Comparison of ENCODE assay signal across 19 cellular contexts in genomic region chr6:152244998-152245630, GRCh38.
DNase-seq lines count a peak whose midpoint lies in the region; ATAC-seq, FAIRE-seq and TF ChIP-seq lines count a peak whose summit lies in the region.
"Had no signal": no experiment of that assay in that cellular context is flagged by ENCODE, and none has a peak within 500 bp of the region (broad histone marks: within the 10 kb centered on the region; RNA-seq: fewer than 3 reads in every experiment).

No MANE protein-coding gene starts in this region.

- no peak overlapping the region for H3K27ac ChIP-seq in smooth muscle cell (ENCODE audit: low read depth)

- no peak overlapping the region for H3K9ac ChIP-seq in smooth muscle cell (ENCODE audit: low read depth)

- peaks cover 13% of the 10 kb centered on the region for H3K4me1 ChIP-seq in smooth muscle cell (ENCODE audit: low read depth)

- H3K27me3 Mint-ChIP-seq in stimulated activated memory B cell treated with anti-CD40 and anti-IgM and Interleukin-4, amounts not matched to agents 10 μg/mL and 1 μg/mL and 100 μg/mL, for 72 hours: no peaks in the 10 kb centered on the region
- H3K27me3 Mint-ChIP-seq: activated CD4-positive, alpha-beta T cell treated with anti-CD3 and anti-CD28 coated beads, Interleukin-2, amount 10 ng/mL, durations not matched to agents 7 days and 5 days had no signal

- H4K20me1 ChIP-seq in smooth muscle cell (ENCODE audit: low read depth): no peaks in the 10 kb centered on the region

- no peak overlapping the region for H3K4me3 Mint-ChIP-seq in stimulated activated memory B cell treated with anti-CD40 and anti-IgM and Interleukin-4, amounts not matched to agents 10 μg/mL and 1 μg/mL and 100 μg/mL, for 72 hours
- H3K4me3 Mint-ChIP-seq: activated CD4-positive, alpha-beta T cell treated with anti-CD3 and anti-CD28 coated beads, Interleukin-2, amount 10 ng/mL, durations not matched to agents 7 days and 5 days; T-helper 1 cell treated with Interleukin-12 subunit alpha and Interleukin-12 subunit beta and Interleukin-4 antibody, amounts not matched to agents 30 μg/mL and 1 μg/mL, for 36 hours had no signal

- ATAC-seq in stimulated activated memory B cell treated with anti-CD40 and anti-IgM and Interleukin-4, amounts not matched to agents 10 μg/mL and 1 μg/mL and 100 μg/mL, for 72 hours: no peak
- no peak for ATAC-seq in HG02642 (IDR thresholded peaks at IDR 0.05; ENCODE audit: poor library complexity, unreplicated experiment)

- no peaks in the 10 kb centered on the region for H3K9me3 Mint-ChIP-seq in stimulated activated memory B cell treated with anti-CD40 and anti-IgM and Interleukin-4, amounts not matched to agents 10 μg/mL and 1 μg/mL and 100 μg/mL, for 72 hours
- H3K9me3 Mint-ChIP-seq: activated CD4-positive, alpha-beta T cell treated with anti-CD3 and anti-CD28 coated beads, Interleukin-2, amount 10 ng/mL, durations not matched to agents 7 days and 5 days; activated T-helper 2 cell treated with anti-CD3 and anti-CD28 coated beads, Interferon-gamma antibody, Interleukin-2, Interleukin-4, amounts not matched to agents 10 μg/mL and 5 μg/mL and 100 μg/mL, durations not matched to agents 14 hours and 24 hours and 36 hours; T-helper 1 cell treated with Interleukin-12 subunit alpha and Interleukin-12 subunit beta and Interleukin-4 antibody, amounts not matched to agents 30 μg/mL and 1 μg/mL, for 36 hours had no signal

- peaks cover 73% of the 10 kb centered on the region for H3K36me3 Mint-ChIP-seq in stimulated activated memory B cell treated with anti-CD40 and anti-IgM and Interleukin-4, amounts not matched to agents 10 μg/mL and 1 μg/mL and 100 μg/mL, for 72 hours

- FAIRE-seq in islet of Langerhans (lab: Jason Lieb, UNC): peak; percentile 36
- FAIRE-seq: bronchial epithelial cell had no signal

- H3K36me3 ChIP-seq in smooth muscle cell (ENCODE audit: low read depth): peaks cover 29% of the 10 kb centered on the region

- DNase-seq in G401 (ENCODE audit: low spot score): peak; percentile 38
- peak; percentile 43 for DNase-seq in choroid plexus epithelial cell (ENCODE audit: low read depth)
- no peak for DNase-seq in smooth muscle cell (lab: John Stamatoyannopoulos, UW; ENCODE audit: unreplicated experiment)
- no peak for DNase-seq in SIG-M5 (lab: John Stamatoyannopoulos, UW)
- no peak for DNase-seq in NCI-H2081 treated with DMSO at 0.1 percent for 48 hours (lab: John Stamatoyannopoulos, UW)
- DNase-seq: activated CD4-positive, alpha-beta T cell treated with anti-CD3 and anti-CD28 coated beads, Interleukin-2, amount 10 ng/mL, durations not matched to agents 7 days and 5 days; AML-193; DND-41; NCI-H1092 treated with DMSO at 0.1 percent for 48 hours; NCI-H526; nucleus accumbens; Peyer's patch; stimulated activated CD8-positive, alpha-beta memory T cell treated with anti-CD3 and anti-CD28 coated beads, Interleukin-4, amount 100 ng/mL, for 48 hours had no signal

- H3K27me3 ChIP-seq in smooth muscle cell (ENCODE audit: low read depth): no peaks in the 10 kb centered on the region
- H3K27me3 ChIP-seq: Peyer's patch had no signal

- peaks cover 13% of the 10 kb centered on the region for H3F3A ChIP-seq in smooth muscle cell (ENCODE audit: low read depth)

- TF ChIP-seq CTCF in choroid plexus epithelial cell (conservative IDR thresholded peaks at IDR 0.05; ENCODE audit: low read depth, low read length): no peak
- TF ChIP-seq CTCF in smooth muscle cell (IDR thresholded peaks at IDR 0.05; ENCODE audit: borderline replicate concordance, insufficient read depth, poor library complexity, severe bottlenecking): no peak

- WGBS in smooth muscle cell (ENCODE audit: low lambda C conversion rate): 19% methylated on average over 4 of the region's 4 CpGs

- H3K79me2 ChIP-seq in smooth muscle cell (ENCODE audit: low read depth): no peaks in the 10 kb centered on the region

- H3K4me3 ChIP-seq in choroid plexus epithelial cell (ENCODE audit: low read depth, low read length): no peak overlapping the region
- no peak overlapping the region for H3K4me3 ChIP-seq in smooth muscle cell
- H3K4me3 ChIP-seq: Peyer's patch had no signal

- no peaks in the 10 kb centered on the region for H3K9me3 ChIP-seq in smooth muscle cell (replicated peaks; ENCODE audit: low read depth)
- H3K9me3 ChIP-seq: Peyer's patch had no signal

- peak overlapping the region; percentile 3 for H3K4me2 ChIP-seq in smooth muscle cell

- no peak overlapping the region for H2AFZ ChIP-seq in smooth muscle cell (ENCODE audit: low read depth)

- H3K4me1 Mint-ChIP-seq in stimulated activated memory B cell treated with anti-CD40 and anti-IgM and Interleukin-4, amounts not matched to agents 10 μg/mL and 1 μg/mL and 100 μg/mL, for 72 hours: no peaks in the 10 kb centered on the region

- H3K27ac Mint-ChIP-seq in stimulated activated memory B cell treated with anti-CD40 and anti-IgM and Interleukin-4, amounts not matched to agents 10 μg/mL and 1 μg/mL and 100 μg/mL, for 72 hours: no peak overlapping the region
- H3K27ac Mint-ChIP-seq: activated CD4-positive, alpha-beta T cell treated with anti-CD3 and anti-CD28 coated beads, Interleukin-2, amount 10 ng/mL, durations not matched to agents 7 days and 5 days; activated T-helper 2 cell treated with anti-CD3 and anti-CD28 coated beads, Interferon-gamma antibody, Interleukin-2, Interleukin-4, amounts not matched to agents 10 μg/mL and 5 μg/mL and 100 μg/mL, durations not matched to agents 14 hours and 24 hours and 36 hours; T-helper 1 cell treated with Interleukin-12 subunit alpha and Interleukin-12 subunit beta and Interleukin-4 antibody, amounts not matched to agents 30 μg/mL and 1 μg/mL, for 36 hours had no signal

- in situ Hi-C loops in G401 (cut with HindIII; ENCODE audit: low sequenced_read_pairs): no loop called here

Comparison
In these comparisons a context has a peak if more than half of its experiments do, and no peak if none do; other contexts are left out.
1. DNase-seq: peak in G401 (single experiment) and choroid plexus epithelial cell (single experiment); none in smooth muscle cell (single experiment), SIG-M5 (single experiment) and NCI-H2081 treated with DMSO at 0.1 percent for 48 hours (single experiment).